29 cellular contexts compared by ENCODE assay signal in genomic region chr19:6793973-6794372, GRCh38. TPM values are rescaled to one million over a fixed set of nuclear protein-coding genes. Genes with fewer than 3 reads are reported as not detected.
DNase-seq lines count a peak whose midpoint lies in the region; ATAC-seq and TF ChIP-seq lines count a peak whose summit lies in the region.
"Had no signal": no experiment of that assay in that cellular context is flagged by ENCODE, and none has a peak within 500 bp of the region (broad histone marks: within the 10 kb centered on the region; RNA-seq: fewer than 3 reads in every experiment).

No MANE protein-coding gene starts in this region.

- H3K36me3 Mint-ChIP-seq in activated CD4-positive, alpha-beta T cell treated with anti-CD3 and anti-CD28 coated beads, Interleukin-2, amount 10 ng/mL, durations not matched to agents 7 days and 5 days (ENCODE audit: low read depth) = peaks cover 76% of the 10 kb centered on the region
- peaks cover 58% of the 10 kb centered on the region for H3K36me3 Mint-ChIP-seq in CD8-positive, alpha-beta T cell
- H3K36me3 Mint-ChIP-seq in activated CD4-positive, alpha-beta memory T cell treated with anti-CD3 and anti-CD28 coated beads, Interleukin-2, amount 10 ng/mL, durations not matched to agents 7 days and 5 days (ENCODE audit: low read depth) = peaks cover 74% of the 10 kb centered on the region
- H3K36me3 Mint-ChIP-seq in naive thymus-derived CD8-positive, alpha-beta T cell = peaks cover 10 to 48% (median 15%) of the 10 kb centered on the region in 3 donors

- H3K9me3 Mint-ChIP-seq in activated CD4-positive, alpha-beta T cell treated with anti-CD3 and anti-CD28 coated beads, Interleukin-2, amount 10 ng/mL, durations not matched to agents 7 days and 5 days = peaks cover 11% of the 10 kb centered on the region
- peaks cover 4% of the 10 kb centered on the region for H3K9me3 Mint-ChIP-seq in CD8-positive, alpha-beta T cell
- peaks cover 9% of the 10 kb centered on the region for H3K9me3 Mint-ChIP-seq in activated CD4-positive, alpha-beta memory T cell treated with anti-CD3 and anti-CD28 coated beads, Interleukin-2, amount 10 ng/mL, durations not matched to agents 7 days and 5 days
- H3K9me3 Mint-ChIP-seq in naive thymus-derived CD8-positive, alpha-beta T cell = peaks cover 0 to 7% (median 0%) of the 10 kb centered on the region in 9 donors

- H3K27me3 ChIP-seq in CD8-positive, alpha-beta T cell (ENCODE audit: insufficient read depth, low read length) = no peaks in the 10 kb centered on the region
- H3K27me3 ChIP-seq: adrenal gland had no signal

- peak overlapping the region; percentile 64 for H3K27ac Mint-ChIP-seq in activated CD4-positive, alpha-beta T cell treated with anti-CD3 and anti-CD28 coated beads, Interleukin-2, amount 10 ng/mL, durations not matched to agents 7 days and 5 days
- H3K27ac Mint-ChIP-seq in CD8-positive, alpha-beta T cell = peak overlapping the region; percentile 70
- H3K27ac Mint-ChIP-seq in activated CD4-positive, alpha-beta memory T cell treated with anti-CD3 and anti-CD28 coated beads, Interleukin-2, amount 10 ng/mL, durations not matched to agents 7 days and 5 days = peak overlapping the region; percentile 27
- H3K27ac Mint-ChIP-seq in naive thymus-derived CD8-positive, alpha-beta T cell = peak overlapping the region; percentile 5 to 87 (median 72)

- CTCF ChIA-PET in activated CD4-positive, alpha-beta T cell treated with anti-CD3 and anti-CD28 coated beads, Interleukin-2, amount 10 ng/mL, durations not matched to agents 7 days and 5 days (lab: Charles Lee) = no interaction called here
- CTCF ChIA-PET in CD8-positive, alpha-beta T cell (lab: Charles Lee) = interaction anchor here (0.5 kb wide), 1 partner anchor 24 kb away, joined by 3 read pairs; no protein-coding TSS in a partner anchor
- CTCF ChIA-PET in activated CD4-positive, alpha-beta memory T cell treated with anti-CD3 and anti-CD28 coated beads, Interleukin-2, amount 10 ng/mL, durations not matched to agents 7 days and 5 days (lab: Charles Lee) = no interaction called here

- H3K4me3 ChIP-seq in CD8-positive, alpha-beta T cell (ENCODE audit: low read depth, low read length) = no peak overlapping the region
- H3K4me3 ChIP-seq: adrenal gland, HAP-1, psoas muscle, tibial artery had no signal

- H3K36me3 ChIP-seq in CD8-positive, alpha-beta T cell (ENCODE audit: insufficient read depth, low read length) = no peaks in the 10 kb centered on the region
- H3K36me3 ChIP-seq: adrenal gland, HAP-1, tibial artery had no signal

- no peaks in the 10 kb centered on the region for H3K27me3 Mint-ChIP-seq in activated CD4-positive, alpha-beta T cell treated with anti-CD3 and anti-CD28 coated beads, Interleukin-2, amount 10 ng/mL, durations not matched to agents 7 days and 5 days
- no peaks in the 10 kb centered on the region for H3K27me3 Mint-ChIP-seq in CD8-positive, alpha-beta T cell (ENCODE audit: low read depth)
- H3K27me3 Mint-ChIP-seq in activated CD4-positive, alpha-beta memory T cell treated with anti-CD3 and anti-CD28 coated beads, Interleukin-2, amount 10 ng/mL, durations not matched to agents 7 days and 5 days = no peaks in the 10 kb centered on the region
- H3K27me3 Mint-ChIP-seq in naive thymus-derived CD8-positive, alpha-beta T cell = no peaks in the 10 kb centered on the region
- H3K27me3 Mint-ChIP-seq: memory B cell had no signal

- H3K4me1 ChIP-seq in CD8-positive, alpha-beta T cell (ENCODE audit: insufficient read depth, low read length) = peaks cover 64% of the 10 kb centered on the region
- H3K4me1 ChIP-seq: adrenal gland, HAP-1, psoas muscle, tibial artery had no signal

- ATAC-seq in CD8-positive, alpha-beta T cell = no peak
- ATAC-seq in naive thymus-derived CD8-positive, alpha-beta T cell = no peak
- no peak for ATAC-seq in GM21576 (IDR thresholded peaks at IDR 0.05; ENCODE audit: unreplicated experiment)
- ATAC-seq: left lobe of liver, psoas muscle, Right ventricle myocardium inferior, sciatic nerve had no signal

- H3K4me1 Mint-ChIP-seq in activated CD4-positive, alpha-beta T cell treated with anti-CD3 and anti-CD28 coated beads, Interleukin-2, amount 10 ng/mL, durations not matched to agents 7 days and 5 days = peaks cover 74% of the 10 kb centered on the region
- peaks cover 83% of the 10 kb centered on the region for H3K4me1 Mint-ChIP-seq in CD8-positive, alpha-beta T cell (ENCODE audit: low read depth)
- peaks cover 65% of the 10 kb centered on the region for H3K4me1 Mint-ChIP-seq in activated CD4-positive, alpha-beta memory T cell treated with anti-CD3 and anti-CD28 coated beads, Interleukin-2, amount 10 ng/mL, durations not matched to agents 7 days and 5 days
- peaks cover 51 to 93% (median 90%) of the 10 kb centered on the region in 4 donors for H3K4me1 Mint-ChIP-seq in naive thymus-derived CD8-positive, alpha-beta T cell

- H3K9me3 ChIP-seq in CD8-positive, alpha-beta T cell (ENCODE audit: low read length) = no peaks in the 10 kb centered on the region
- H3K9me3 ChIP-seq: adrenal gland, SK-N-SH had no signal

- no peak for DNase-seq in activated CD4-positive, alpha-beta T cell treated with anti-CD3 and anti-CD28 coated beads, Interleukin-2, amount 10 ng/mL, durations not matched to agents 7 days and 5 days
- DNase-seq in activated CD4-positive, alpha-beta T cell treated with anti-CD3 and anti-CD28 coated beads, Interleukin-2, amount 50 U/mL, for 48 hours = no peak
- no peak for DNase-seq in CD8-positive, alpha-beta T cell
- DNase-seq in activated CD4-positive, alpha-beta memory T cell treated with anti-CD3 and anti-CD28 coated beads, Interleukin-2, amount 10 ng/mL, durations not matched to agents 7 days and 5 days = no peak
- DNase-seq in naive thymus-derived CD8-positive, alpha-beta T cell = no peak
- no peak for DNase-seq in activated CD4-positive, CD25-positive, alpha-beta regulatory T cell (lab: John Stamatoyannopoulos, UW)
- no peak for DNase-seq in glomerular visceral epithelial cell (ENCODE audit: extremely low spot score)
- DNase-seq: activated CD4-positive, alpha-beta T cell treated with anti-CD3 and anti-CD28 coated beads for 48 hours; activated effector memory CD4-positive, alpha-beta T cell treated with anti-CD3 and anti-CD28 coated beads, Interleukin-2, amount 50 U/mL, for 16 hours; adrenal gland; AML-193; central memory CD4-positive, alpha-beta T cell; erythroblast; NCI-H1436 treated with DMSO at 0.1 percent for 48 hours; NCI-H345; NCI-H748 treated with DMSO at 0.1 percent for 48 hours; nucleus accumbens; psoas muscle; SK-N-SH; stimulated activated CD4-positive, alpha-beta T cell treated with anti-CD3 and anti-CD28 coated beads, Interleukin-12 subunit alpha, Interleukin-12 subunit beta, amount 100 ng/mL, for 4 hours; stimulated activated CD4-positive, alpha-beta T cell treated with anti-CD3 and anti-CD28 coated beads, Interleukin-2, amount 100 ng/mL, for 48 hours; tibial artery had no signal

- H3K27ac ChIP-seq in CD8-positive, alpha-beta T cell (ENCODE audit: low read depth, low read length) = no peak overlapping the region
- H3K27ac ChIP-seq: adrenal gland, psoas muscle, tibial artery had no signal

- TF ChIP-seq CTCF in CD8-positive, alpha-beta T cell (IDR thresholded peaks at IDR 0.05) = no peak

- POLR2A ChIA-PET in activated CD4-positive, alpha-beta T cell treated with anti-CD3 and anti-CD28 coated beads, Interleukin-2, amount 10 ng/mL, durations not matched to agents 7 days and 5 days (lab: Charles Lee) = no interaction called here
- POLR2A ChIA-PET in CD8-positive, alpha-beta T cell (lab: Charles Lee) = no interaction called here
- POLR2A ChIA-PET in activated CD4-positive, alpha-beta memory T cell treated with anti-CD3 and anti-CD28 coated beads, Interleukin-2, amount 10 ng/mL, durations not matched to agents 7 days and 5 days (lab: Charles Lee) = no interaction called here
- POLR2A ChIA-PET in naive thymus-derived CD8-positive, alpha-beta T cell (lab: Charles Lee) = interaction anchor here (0.5 to 0.6 kb wide), 2 partner anchors 83 to 557 kb away, joined by 3 to 4 read pairs; no protein-coding TSS in a partner anchor

- intact Hi-C loops in CD8-positive, alpha-beta T cell (cut with DNase I, micrococcal nuclease) = no loop called here

- no peak overlapping the region for H3K4me3 Mint-ChIP-seq in activated CD4-positive, alpha-beta T cell treated with anti-CD3 and anti-CD28 coated beads, Interleukin-2, amount 10 ng/mL, durations not matched to agents 7 days and 5 days
- H3K4me3 Mint-ChIP-seq in CD8-positive, alpha-beta T cell = no peak overlapping the region
- no peak overlapping the region for H3K4me3 Mint-ChIP-seq in activated CD4-positive, alpha-beta memory T cell treated with anti-CD3 and anti-CD28 coated beads, Interleukin-2, amount 10 ng/mL, durations not matched to agents 7 days and 5 days
- peak overlapping the region in 3 of 10 donors; percentile 23 to 43 (median 37) for H3K4me3 Mint-ChIP-seq in naive thymus-derived CD8-positive, alpha-beta T cell
- H3K4me3 Mint-ChIP-seq: memory B cell had no signal

RNA-seq across cellular contexts. Expression of gene VAV1, which starts 21.5 kb away (rescaled TPM):
- 100 to 1,000 TPM; 123 to 132 TPM for total RNA-seq in activated CD4-positive, alpha-beta T cell treated with anti-CD3 and anti-CD28 coated beads, Interleukin-2, amount 10 ng/mL, durations not matched to agents 7 days and 5 days
- 10 to 100 TPM; 68.3 to 75.5 TPM for total RNA-seq in CD8-positive, alpha-beta T cell
- 100 to 1,000 TPM; 105 to 107 TPM for total RNA-seq in activated CD4-positive, alpha-beta memory T cell treated with anti-CD3 and anti-CD28 coated beads, Interleukin-2, amount 10 ng/mL, durations not matched to agents 7 days and 5 days
- total RNA-seq in naive thymus-derived CD8-positive, alpha-beta T cell = 10 to 100 TPM; 79.5 to 85.0 TPM
- polyA plus RNA-seq in naive thymus-derived CD8-positive, alpha-beta T cell = 10 to 100 TPM; 18.7 to 27.9 (median 19.9) TPM
- total RNA-seq: myocyte had no signal

RNA-seq across cellular contexts. Expression of gene SH2D3A, which starts 26.7 kb away (rescaled TPM):
- total RNA-seq in activated CD4-positive, alpha-beta T cell treated with anti-CD3 and anti-CD28 coated beads, Interleukin-2, amount 10 ng/mL, durations not matched to agents 7 days and 5 days = 10 to 100 TPM; 31.5 to 35.2 TPM
- 10 to 100 TPM; 33.5 to 38.8 TPM for total RNA-seq in CD8-positive, alpha-beta T cell
- 10 to 100 TPM; 26.4 to 28.1 TPM for total RNA-seq in activated CD4-positive, alpha-beta memory T cell treated with anti-CD3 and anti-CD28 coated beads, Interleukin-2, amount 10 ng/mL, durations not matched to agents 7 days and 5 days
- 10 to 100 TPM; 45.8 to 46.5 TPM for total RNA-seq in naive thymus-derived CD8-positive, alpha-beta T cell
- polyA plus RNA-seq in naive thymus-derived CD8-positive, alpha-beta T cell = 10 to 100 TPM; 23.0 to 47.3 (median 35.7) TPM
- total RNA-seq: myocyte, Right ventricle myocardium inferior had no signal

RNA-seq across cellular contexts. Expression of gene TRIP10, which starts 54.5 kb away (rescaled TPM):
- total RNA-seq in activated CD4-positive, alpha-beta T cell treated with anti-CD3 and anti-CD28 coated beads, Interleukin-2, amount 10 ng/mL, durations not matched to agents 7 days and 5 days = 10 to 100 TPM; 11.1 to 11.2 TPM
- 1 to 10 TPM; 1.1 to 1.7 TPM for total RNA-seq in CD8-positive, alpha-beta T cell
- total RNA-seq in activated CD4-positive, alpha-beta memory T cell treated with anti-CD3 and anti-CD28 coated beads, Interleukin-2, amount 10 ng/mL, durations not matched to agents 7 days and 5 days = 10 to 100 TPM; 17.6 to 19.5 TPM
- 1 to 10 TPM; 4.5 to 5.3 TPM for total RNA-seq in naive thymus-derived CD8-positive, alpha-beta T cell
- polyA plus RNA-seq in naive thymus-derived CD8-positive, alpha-beta T cell = 1 to 10 TPM in 1 of 3 donors, under 1 TPM in 2; 0.64 to 1.0 (median 0.97) TPM

RNA-seq across cellular contexts. Expression of gene GPR108, which starts 56.6 kb away (rescaled TPM):
- 10 to 100 TPM; 64.6 TPM for total RNA-seq in activated CD4-positive, alpha-beta T cell treated with anti-CD3 and anti-CD28 coated beads, Interleukin-2, amount 10 ng/mL, durations not matched to agents 7 days and 5 days
- total RNA-seq in CD8-positive, alpha-beta T cell = 10 to 100 TPM; 31.9 to 33.1 TPM
- 100 to 1,000 TPM; 105 to 107 TPM for total RNA-seq in activated CD4-positive, alpha-beta memory T cell treated with anti-CD3 and anti-CD28 coated beads, Interleukin-2, amount 10 ng/mL, durations not matched to agents 7 days and 5 days
- 10 to 100 TPM; 56.8 to 58.3 TPM for total RNA-seq in naive thymus-derived CD8-positive, alpha-beta T cell
- 10 to 100 TPM; 51.0 to 77.1 (median 58.0) TPM for polyA plus RNA-seq in naive thymus-derived CD8-positive, alpha-beta T cell
